Comparison of ENCODE assay signal across 2 cellular contexts in the genomic region with DNA sequence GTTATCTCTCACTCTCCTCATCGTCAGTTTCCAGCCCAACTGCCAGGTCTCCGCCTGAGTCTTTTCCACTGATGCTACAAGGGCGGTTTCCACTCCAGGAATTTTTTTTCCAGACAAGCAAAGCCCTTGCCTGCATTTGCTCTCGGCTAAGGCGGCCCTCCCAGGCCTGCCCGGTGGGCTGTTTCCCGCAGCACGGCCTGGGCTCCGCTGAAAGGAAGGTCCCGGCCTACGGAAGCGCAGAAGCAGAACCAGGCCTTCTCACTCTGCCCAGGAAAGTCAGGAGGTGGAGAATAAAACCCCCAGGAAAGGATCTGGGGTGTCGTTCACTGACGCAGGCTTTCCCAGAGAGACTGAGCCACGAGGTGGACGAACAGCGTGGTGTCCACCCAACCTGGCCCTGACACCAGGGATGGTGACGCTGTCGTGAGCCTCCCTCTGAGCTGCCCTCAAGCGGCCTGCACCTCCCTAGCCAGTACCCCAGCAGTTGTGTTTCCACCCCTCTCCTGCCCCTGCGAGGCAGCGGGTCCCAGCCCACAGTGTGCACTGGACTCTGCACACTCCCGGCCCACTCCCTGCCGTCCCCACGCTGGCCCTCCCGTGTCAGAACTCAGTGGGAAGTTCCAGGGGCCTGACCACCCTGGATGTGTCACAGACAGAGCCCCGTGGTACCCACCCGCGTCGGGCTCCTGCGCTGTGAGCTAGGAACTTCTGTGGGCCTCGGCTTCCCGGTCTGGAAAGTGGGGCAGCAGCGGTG.
TF ChIP-seq lines count a peak whose summit lies in the region.

No MANE protein-coding gene starts in this region.

TF ChIP-seq in GM12878, 131 proteins besides CTCF, POLR2A, EP300 and RAD21:
- TF ChIP-seq NR2F1 (conservative IDR thresholded peaks at IDR 0.05) (no peak), DPF2 (IDR thresholded peaks at IDR 0.05) (no peak), RAD51 (IDR thresholded peaks at IDR 0.05) (no peak), PAX5 (IDR thresholded peaks at IDR 0.05; ENCODE audit: borderline replicate concordance, low read depth, low read length) (no peak), TBL1XR1 (IDR thresholded peaks at IDR 0.05; ENCODE audit: low read depth, low read length) (no peak), STAT3 (IDR thresholded peaks at IDR 0.05; ENCODE audit: low read depth, low read length) (no peak), PML (IDR thresholded peaks at IDR 0.05; ENCODE audit: low read length) (no peak), IKZF1 (conservative IDR thresholded peaks at IDR 0.05) (no peak), TCF3 (IDR thresholded peaks at IDR 0.05; ENCODE audit: borderline replicate concordance, insufficient read depth, low read depth, low read length) (no peak), NFIC (IDR thresholded peaks at IDR 0.05; ENCODE audit: low read depth, low read length) (no peak)
- TF ChIP-seq, protein P1, sequence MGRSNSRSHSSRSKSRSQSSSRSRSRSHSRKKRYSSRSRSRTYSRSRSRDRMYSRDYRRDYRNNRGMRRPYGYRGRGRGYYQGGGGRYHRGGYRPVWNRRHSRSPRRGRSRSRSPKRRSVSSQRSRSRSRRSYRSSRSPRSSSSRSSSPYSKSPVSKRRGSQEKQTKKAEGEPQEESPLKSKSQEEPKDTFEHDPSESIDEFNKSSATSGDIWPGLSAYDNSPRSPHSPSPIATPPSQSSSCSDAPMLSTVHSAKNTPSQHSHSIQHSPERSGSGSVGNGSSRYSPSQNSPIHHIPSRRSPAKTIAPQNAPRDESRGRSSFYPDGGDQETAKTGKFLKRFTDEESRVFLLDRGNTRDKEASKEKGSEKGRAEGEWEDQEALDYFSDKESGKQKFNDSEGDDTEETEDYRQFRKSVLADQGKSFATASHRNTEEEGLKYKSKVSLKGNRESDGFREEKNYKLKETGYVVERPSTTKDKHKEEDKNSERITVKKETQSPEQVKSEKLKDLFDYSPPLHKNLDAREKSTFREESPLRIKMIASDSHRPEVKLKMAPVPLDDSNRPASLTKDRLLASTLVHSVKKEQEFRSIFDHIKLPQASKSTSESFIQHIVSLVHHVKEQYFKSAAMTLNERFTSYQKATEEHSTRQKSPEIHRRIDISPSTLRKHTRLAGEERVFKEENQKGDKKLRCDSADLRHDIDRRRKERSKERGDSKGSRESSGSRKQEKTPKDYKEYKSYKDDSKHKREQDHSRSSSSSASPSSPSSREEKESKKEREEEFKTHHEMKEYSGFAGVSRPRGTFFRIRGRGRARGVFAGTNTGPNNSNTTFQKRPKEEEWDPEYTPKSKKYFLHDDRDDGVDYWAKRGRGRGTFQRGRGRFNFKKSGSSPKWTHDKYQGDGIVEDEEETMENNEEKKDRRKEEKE (IDR thresholded peaks at IDR 0.05): no peak

TF ChIP-seq in HepG2, 621 proteins besides CTCF, POLR2A, EP300 and RAD21:
- TF ChIP-seq ZNF335 (CRISPR knock-in tag; IDR thresholded peaks at IDR 0.05) (no peak), MTF2 (CRISPR knock-in tag; IDR thresholded peaks at IDR 0.05; ENCODE audit: borderline replicate concordance) (0 out of 2 replicates have a peak, but pooled peaks have one; percentile 53), ZNF629 (CRISPR knock-in tag; conservative IDR thresholded peaks at IDR 0.05) (peak; percentile 48; the same call in 1 of the 2 replicates)
